ENCODE assay signal across 31 cellular contexts in the genomic region with DNA sequence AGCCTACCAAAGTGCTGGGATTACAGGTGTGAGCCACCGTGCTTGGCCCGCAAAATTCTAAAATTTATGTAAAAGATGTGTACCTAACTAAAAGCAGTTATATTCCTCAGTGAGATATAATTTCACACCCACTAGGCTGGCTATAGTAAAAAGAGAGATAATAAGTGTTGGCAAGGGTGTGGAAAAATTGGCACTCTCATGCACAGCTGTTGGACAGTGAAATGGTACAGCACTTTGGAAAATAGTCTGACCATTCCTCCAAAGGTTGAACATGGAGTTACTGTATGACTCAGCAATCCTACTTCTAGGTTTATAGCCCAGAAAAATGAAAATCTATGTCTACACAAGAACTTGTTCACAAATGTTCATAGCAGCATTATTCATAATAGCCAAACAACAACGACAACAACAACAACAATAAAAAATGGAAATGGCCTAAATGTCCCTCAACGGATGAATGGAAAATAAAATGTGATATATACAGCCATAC. TPM values are rescaled to one million over a fixed set of nuclear protein-coding genes. Genes with fewer than 3 reads are reported as not detected.
"Had no signal": no experiment of that assay in that cellular context is flagged by ENCODE, and none has a peak within 500 bp of the region (broad histone marks: within the 10 kb centered on the region; RNA-seq: fewer than 3 reads in every experiment).

No MANE protein-coding gene starts in this region.

- H3K27ac ChIP-seq: colonic mucosa, epithelial cell of prostate, foreskin keratinocyte, gastroesophageal sphincter, heart left ventricle, lower lobe of right lung, ovary, psoas muscle, thoracic aorta, tibial nerve, upper lobe of left lung had no signal

- H3K9me3 ChIP-seq: colonic mucosa, gastroesophageal sphincter, heart left ventricle, lower lobe of right lung, ovary, psoas muscle, thoracic aorta, tibial nerve, upper lobe of left lung had no signal

- H3K36me3 ChIP-seq: colonic mucosa, gastroesophageal sphincter, heart left ventricle, lower lobe of right lung, ovary, thoracic aorta, tibial nerve, upper lobe of left lung had no signal

- FAIRE-seq: keratinocyte, small intestine, urothelium cell line had no signal

- H3K4me3 ChIP-seq: colonic mucosa, gastroesophageal sphincter, heart left ventricle, lower lobe of right lung, ovary, psoas muscle, thoracic aorta, tibial nerve, upper lobe of left lung had no signal

- H3K27me3 ChIP-seq: colonic mucosa, foreskin keratinocyte, gastroesophageal sphincter, heart left ventricle, ovary, tibial nerve, upper lobe of left lung had no signal

- ATAC-seq: esophagus mucosa; foreskin keratinocyte; gastroesophageal sphincter; heart left ventricle; left ventricle myocardium superior; lower lobe of right lung; natural killer cell; psoas muscle; right cardiac atrium; stimulated activated naive B cell treated with anti-CD40 and anti-IgM and Interleukin-4, amounts not matched to agents 10 μg/mL and 1 μg/mL and 100 μg/mL, for 72 hours had no signal

- DNase-seq: colonic mucosa; effector CD8-positive, alpha-beta T cell; endodermal cell; foreskin keratinocyte; heart left ventricle; hippocampal formation; immature natural killer cell; left ventricle myocardium superior; lower lobe of right lung; natural killer cell; occipital lobe; ovary; posterior cingulate gyrus; psoas muscle; right cardiac atrium; small intestine; stimulated activated CD4-positive, alpha-beta T cell treated with anti-CD3 and anti-CD28 coated beads, Interleukin-15, amount 100 ng/mL, for 24 hours; stimulated activated CD4-positive, alpha-beta T cell treated with anti-CD3 and anti-CD28 coated beads, Interleukin-2, amount 100 ng/mL, for 48 hours; stimulated activated naive B cell treated with anti-CD40 and anti-IgM and Interleukin-4, amounts not matched to agents 10 μg/mL and 1 μg/mL and 100 μg/mL, for 72 hours; upper lobe of left lung had no signal

RNA-seq across cellular contexts. Expression of gene C6orf15, which starts 13.9 kb away (rescaled TPM):
- total RNA-seq: cerebellum, colonic mucosa, endodermal cell, esophagus mucosa, gastroesophageal sphincter, heart left ventricle, left ventricle myocardium superior, lower lobe of right lung, mononuclear cell, natural killer cell, occipital lobe, ovary, psoas muscle, renal cortical epithelial cell, right cardiac atrium, thoracic aorta, tibial nerve, upper lobe of left lung had no signal
- polyA plus RNA-seq: heart left ventricle, immature natural killer cell, neural cell, ovary, psoas muscle, right cardiac atrium, small intestine had no signal

RNA-seq across cellular contexts. Expression of gene PSORS1C1, which starts 16.1 kb away (rescaled TPM):
- total RNA-seq: cerebellum, mononuclear cell, natural killer cell, occipital lobe had no signal
- polyA plus RNA-seq: immature natural killer cell, neural cell had no signal

RNA-seq across cellular contexts. Expression of gene CDSN, which starts 21.8 kb away (rescaled TPM):
- total RNA-seq: cerebellum, colonic mucosa, endodermal cell, gastroesophageal sphincter, left ventricle myocardium superior, lower lobe of right lung, mononuclear cell, natural killer cell, occipital lobe, psoas muscle, tibial nerve, upper lobe of left lung had no signal
- polyA plus RNA-seq: immature natural killer cell, neural cell, psoas muscle had no signal

RNA-seq across cellular contexts. Expression of gene PSORS1C2, which starts 40.4 kb away (rescaled TPM):
- total RNA-seq: cerebellum, colonic mucosa, endodermal cell, foreskin keratinocyte, gastroesophageal sphincter, heart left ventricle, left ventricle myocardium superior, lower lobe of right lung, mononuclear cell, natural killer cell, occipital lobe, ovary, psoas muscle, renal cortical epithelial cell, right cardiac atrium, thoracic aorta, tibial nerve, upper lobe of left lung had no signal
- polyA plus RNA-seq: foreskin keratinocyte, heart left ventricle, immature natural killer cell, keratinocyte, neural cell, ovary, psoas muscle, right cardiac atrium, small intestine had no signal
